In the genomic region with DNA sequence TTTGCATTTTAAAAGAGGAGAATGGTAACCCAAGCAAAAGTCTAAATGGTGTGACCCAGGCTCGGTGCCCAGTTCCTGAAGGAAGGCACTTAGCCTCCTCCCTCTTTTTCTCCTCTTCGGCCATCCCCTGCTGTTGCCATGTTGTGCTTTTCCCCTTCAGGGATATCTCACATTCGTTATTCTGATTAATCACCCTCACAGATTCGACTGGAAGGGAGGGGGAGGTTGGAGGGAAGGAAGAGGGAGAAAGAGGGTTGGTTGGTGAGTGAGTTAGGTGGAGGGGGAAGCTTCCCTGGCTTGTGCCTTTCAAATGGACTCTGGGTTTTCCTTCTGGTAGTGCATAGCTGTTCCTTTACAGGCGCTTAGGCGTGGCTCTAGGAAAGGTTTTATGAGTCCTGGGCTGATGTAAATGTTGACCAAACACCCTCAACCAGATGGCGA, we compare ENCODE assay signal across 18 cellular contexts.
A peak's percentile ranks its signal among the peaks of the same experiment; 100 is the strongest.
DNase-seq lines count a peak whose midpoint lies in the region; ATAC-seq lines count a peak whose summit lies in the region.
"Had no signal": no experiment of that assay in that cellular context is flagged by ENCODE, and none has a peak within 500 bp of the region (broad histone marks: within the 10 kb centered on the region; RNA-seq: fewer than 3 reads in every experiment).

No MANE protein-coding gene starts in this region.

- ATAC-seq in GM18520 (IDR thresholded peaks at IDR 0.05; ENCODE audit: unreplicated experiment), result no peak
- ATAC-seq: GM12878; stimulated activated memory B cell treated with anti-CD40 and anti-IgM and Interleukin-4, amounts not matched to agents 10 μg/mL and 1 μg/mL and 100 μg/mL, for 72 hours had no signal

- DNase-seq in NCI-H82 (lab: John Stamatoyannopoulos, UW), result peak; percentile 21
- no peak for DNase-seq in NCI-H82 treated with DMSO at 0.1 percent for 48 hours (lab: John Stamatoyannopoulos, UW; ENCODE audit: unreplicated experiment)
- peak; percentile 41 for DNase-seq in medulla oblongata (ENCODE audit: extremely low spot score)
- no peak for DNase-seq in NCI-H187 treated with DMSO at 0.1 percent for 48 hours (lab: John Stamatoyannopoulos, UW)
- DNase-seq in NCI-H510A (lab: John Stamatoyannopoulos, UW), result no peak
- no peak for DNase-seq in activated T-cell treated with anti-CD3 and anti-CD28 coated beads for 4 hours
- DNase-seq: activated CD4-positive, alpha-beta T cell treated with anti-CD3 and anti-CD28 coated beads for 48 hours; activated naive CD4-positive, alpha-beta T cell treated with anti-CD3 and anti-CD28 coated beads for 36 hours; kidney glomerular epithelial cell; NCI-H187; SK-N-SH; spleen; trophoblast cell had no signal

- H3K27ac ChIP-seq in cingulate gyrus (ENCODE audit: low read depth, low read length), result peak overlapping the region; percentile 44
- H3K27ac ChIP-seq: parathyroid adenoma had no signal

Comparison
In these comparisons a context has a peak if more than half of its experiments do, and no peak if none do; other contexts are left out.
1. DNase-seq: peak in NCI-H82 (single experiment) and medulla oblongata (single experiment); none in NCI-H82 treated with DMSO at 0.1 percent for 48 hours (single experiment), NCI-H187 treated with DMSO at 0.1 percent for 48 hours (single experiment), NCI-H510A (single experiment) and activated T-cell treated with anti-CD3 and anti-CD28 coated beads for 4 hours (single experiment).